ENCODE assay signal across 2 cellular contexts in genomic region chr2:15646661-15647060, GRCh38.
TF ChIP-seq lines count a peak whose summit lies in the region.

No MANE protein-coding gene starts in this region.

TF ChIP-seq in HepG2, 621 proteins besides CTCF, POLR2A, EP300 and RAD21:
- TF ChIP-seq, protein P1, sequence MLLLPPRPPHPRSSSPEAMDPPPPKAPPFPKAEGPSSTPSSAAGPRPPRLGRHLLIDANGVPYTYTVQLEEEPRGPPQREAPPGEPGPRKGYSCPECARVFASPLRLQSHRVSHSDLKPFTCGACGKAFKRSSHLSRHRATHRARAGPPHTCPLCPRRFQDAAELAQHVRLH (CRISPR knock-in tag; IDR thresholded peaks at IDR 0.05; ENCODE audit: borderline replicate concordance, low read depth) = no peak
- no peak for TF ChIP-seq ZKSCAN8 (CRISPR knock-in tag; IDR thresholded peaks at IDR 0.05; ENCODE audit: borderline replicate concordance)
- no peak for TF ChIP-seq ZNF343 (CRISPR knock-in tag; IDR thresholded peaks at IDR 0.05)
- no peak for TF ChIP-seq SMAD1 (CRISPR knock-in tag; IDR thresholded peaks at IDR 0.05; ENCODE audit: borderline replicate concordance, low read depth)
- TF ChIP-seq RELA (CRISPR knock-in tag; IDR thresholded peaks at IDR 0.05) = no peak
- no peak for TF ChIP-seq CC2D1A (CRISPR knock-in tag; IDR thresholded peaks at IDR 0.05)
- no peak for TF ChIP-seq ZNF431 (CRISPR knock-in tag; IDR thresholded peaks at IDR 0.05; ENCODE audit: borderline replicate concordance, low read depth)
- no peak for TF ChIP-seq HNF4G (IDR thresholded peaks at IDR 0.05; ENCODE audit: borderline replicate concordance, low read depth, low read length)
- no peak for TF ChIP-seq HNF4G (CRISPR knock-in tag; IDR thresholded peaks at IDR 0.05; ENCODE audit: borderline replicate concordance, low read depth)
- no peak for TF ChIP-seq RBM22 (optimal IDR thresholded peaks at IDR 0.05; ENCODE audit: low read length)
- no peak for TF ChIP-seq HDAC2 (CRISPR knock-in tag; IDR thresholded peaks at IDR 0.05)
- no peak for TF ChIP-seq HNF4A (CRISPR knock-in tag; IDR thresholded peaks at IDR 0.05)
- no peak for TF ChIP-seq ARNT (IDR thresholded peaks at IDR 0.05)
- no peak for TF ChIP-seq ZNF510 (CRISPR knock-in tag; IDR thresholded peaks at IDR 0.05; ENCODE audit: low read depth)
TF ChIP-seq in HepG2: peak in this region for 0.

TF ChIP-seq in K562, 482 proteins besides CTCF, POLR2A, EP300 and RAD21:
- TF ChIP-seq ZNF280A (IDR thresholded peaks at IDR 0.05; ENCODE audit: low read depth, partially characterized antibody) = no peak
- TF ChIP-seq NFE2L1 (tag; IDR thresholded peaks at IDR 0.05; ENCODE audit: borderline replicate concordance, low read depth) = no peak
- TF ChIP-seq TEAD2 (tag; IDR thresholded peaks at IDR 0.05) = no peak
- no peak for TF ChIP-seq NFATC3 (IDR thresholded peaks at IDR 0.05)
- TF ChIP-seq ZNF347 (CRISPR knock-in tag; IDR thresholded peaks at IDR 0.05; ENCODE audit: low read depth) = no peak
- no peak for TF ChIP-seq CHD2 (IDR thresholded peaks at IDR 0.05; ENCODE audit: low read depth, low read length)
- TF ChIP-seq FOXK1 (CRISPR knock-in tag; IDR thresholded peaks at IDR 0.05; ENCODE audit: borderline replicate concordance) = no peak
- TF ChIP-seq YBX1 (IDR thresholded peaks at IDR 0.05) = no peak
- TF ChIP-seq CCAR2 (IDR thresholded peaks at IDR 0.05; ENCODE audit: low read depth, low read length) = no peak
- TF ChIP-seq ETV1 (tag; conservative IDR thresholded peaks at IDR 0.05; ENCODE audit: low read depth) = no peak
- TF ChIP-seq PML (IDR thresholded peaks at IDR 0.05; ENCODE audit: low read length) = no peak
- no peak for TF ChIP-seq THRAP3 (IDR thresholded peaks at IDR 0.05; ENCODE audit: borderline replicate concordance)
- no peak for TF ChIP-seq ASH1L (IDR thresholded peaks at IDR 0.05; ENCODE audit: borderline replicate concordance, low read depth, partially characterized antibody)
